8 cellular contexts compared by ENCODE assay signal in the genomic region with DNA sequence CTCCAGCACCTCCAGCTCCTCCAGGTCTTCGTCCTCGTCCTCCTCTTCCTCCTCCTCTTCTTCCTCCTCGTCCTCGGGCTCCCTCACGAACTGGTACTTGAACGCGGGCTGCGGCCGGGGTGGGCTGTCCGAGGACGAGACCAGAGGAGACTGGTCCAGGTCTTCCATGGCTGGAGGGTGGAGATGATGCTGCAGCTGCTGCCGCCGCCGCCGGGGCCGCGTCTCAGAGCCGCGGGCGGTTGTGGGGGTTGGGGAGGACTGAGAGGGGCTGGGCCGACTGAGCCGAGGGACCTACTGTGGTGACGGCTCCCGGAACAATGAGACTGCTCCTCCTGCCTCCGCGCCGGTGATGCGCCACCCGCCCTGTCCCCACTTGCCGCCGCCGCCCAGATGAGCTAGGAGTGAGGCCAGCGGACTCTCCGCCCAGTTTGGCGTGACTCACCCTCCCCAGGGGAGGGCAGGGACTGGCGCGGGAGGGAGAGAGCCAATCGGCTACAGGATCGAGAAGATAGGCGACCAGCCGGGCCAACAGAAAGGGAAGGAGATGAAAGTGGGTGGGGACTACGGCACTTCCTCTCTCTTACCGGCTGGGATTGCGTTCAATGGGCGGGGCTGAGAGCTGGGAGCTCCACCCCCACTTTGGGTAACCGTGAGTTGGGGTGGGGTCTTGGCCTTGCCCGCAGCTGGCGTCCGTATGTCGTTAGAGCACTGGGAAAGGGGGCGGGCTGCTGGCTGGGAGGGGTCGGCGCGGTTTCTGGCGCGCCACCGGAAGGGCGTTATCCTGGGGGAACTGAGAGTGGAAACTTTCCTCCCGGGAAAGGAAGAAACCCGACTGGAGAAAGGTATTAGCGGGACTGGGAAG. TPM values are rescaled to one million over a fixed set of nuclear protein-coding genes. Genes with fewer than 3 reads are reported as not detected.
A peak's percentile ranks its signal among the peaks of the same experiment; 100 is the strongest.
DNase-seq lines count a peak whose midpoint lies in the region; ATAC-seq and TF ChIP-seq lines count a peak whose summit lies in the region.

A gene with protein sequence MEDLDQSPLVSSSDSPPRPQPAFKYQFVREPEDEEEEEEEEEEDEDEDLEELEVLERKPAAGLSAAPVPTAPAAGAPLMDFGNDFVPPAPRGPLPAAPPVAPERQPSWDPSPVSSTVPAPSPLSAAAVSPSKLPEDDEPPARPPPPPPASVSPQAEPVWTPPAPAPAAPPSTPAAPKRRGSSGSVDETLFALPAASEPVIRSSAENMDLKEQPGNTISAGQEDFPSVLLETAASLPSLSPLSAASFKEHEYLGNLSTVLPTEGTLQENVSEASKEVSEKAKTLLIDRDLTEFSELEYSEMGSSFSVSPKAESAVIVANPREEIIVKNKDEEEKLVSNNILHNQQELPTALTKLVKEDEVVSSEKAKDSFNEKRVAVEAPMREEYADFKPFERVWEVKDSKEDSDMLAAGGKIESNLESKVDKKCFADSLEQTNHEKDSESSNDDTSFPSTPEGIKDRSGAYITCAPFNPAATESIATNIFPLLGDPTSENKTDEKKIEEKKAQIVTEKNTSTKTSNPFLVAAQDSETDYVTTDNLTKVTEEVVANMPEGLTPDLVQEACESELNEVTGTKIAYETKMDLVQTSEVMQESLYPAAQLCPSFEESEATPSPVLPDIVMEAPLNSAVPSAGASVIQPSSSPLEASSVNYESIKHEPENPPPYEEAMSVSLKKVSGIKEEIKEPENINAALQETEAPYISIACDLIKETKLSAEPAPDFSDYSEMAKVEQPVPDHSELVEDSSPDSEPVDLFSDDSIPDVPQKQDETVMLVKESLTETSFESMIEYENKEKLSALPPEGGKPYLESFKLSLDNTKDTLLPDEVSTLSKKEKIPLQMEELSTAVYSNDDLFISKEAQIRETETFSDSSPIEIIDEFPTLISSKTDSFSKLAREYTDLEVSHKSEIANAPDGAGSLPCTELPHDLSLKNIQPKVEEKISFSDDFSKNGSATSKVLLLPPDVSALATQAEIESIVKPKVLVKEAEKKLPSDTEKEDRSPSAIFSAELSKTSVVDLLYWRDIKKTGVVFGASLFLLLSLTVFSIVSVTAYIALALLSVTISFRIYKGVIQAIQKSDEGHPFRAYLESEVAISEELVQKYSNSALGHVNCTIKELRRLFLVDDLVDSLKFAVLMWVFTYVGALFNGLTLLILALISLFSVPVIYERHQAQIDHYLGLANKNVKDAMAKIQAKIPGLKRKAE (minus strand): TSS at position 319 of the 862 bp plus-strand sequence. CDS start 151 bp downstream, at position 168.

- POLR2A ChIA-PET in activated B cell treated with CpG ODN at 0.5 μM for 24 hours (lab: Charles Lee), result interaction anchor here (0.6 to 4.1 kb wide), 31 partner anchors 9 to 1283 kb away, joined by 3 to 45 read pairs (median 4); partner anchors contain the start of genes CCDC88A, CFAP36, CHAC2 and CLHC1

- peaks cover 12% of the 10 kb centered on the region for H3K36me3 Mint-ChIP-seq in activated B cell treated with CpG ODN at 0.5 μM for 24 hours (ENCODE audit: low read depth)
- no peaks in the 10 kb centered on the region for H3K36me3 Mint-ChIP-seq in immature natural killer cell

- peak; percentile 85 for ATAC-seq in HG03196 (IDR thresholded peaks at IDR 0.05; ENCODE audit: unreplicated experiment)
- ATAC-seq in activated B cell treated with CpG ODN at 0.5 μM for 24 hours (ENCODE audit: low read depth), result peak; percentile 86

- no peaks in the 10 kb centered on the region for H3K27me3 Mint-ChIP-seq in activated B cell treated with CpG ODN at 0.5 μM for 24 hours
- H3K27me3 Mint-ChIP-seq in immature natural killer cell (ENCODE audit: low read depth in 3 of 3), result peaks cover 6 to 13% (median 11%) of the 10 kb centered on the region in 3 donors

- H3K27ac ChIP-seq in caudate nucleus (ENCODE audit: low read depth, low read length), result peak within 1 kb of the TSS; percentile 98

- intact Hi-C loops in activated B cell treated with CpG ODN at 0.5 μM for 24 hours (cut with micrococcal nuclease), result loop anchor here (1.0 to 10.0 kb wide), 14 partner anchors 17 to 957 kb away; partner anchors contain the start of genes ACYP2, CCDC88A, CFAP36 and CLHC1

- DNase-seq in AG08396 (ENCODE audit: low spot score) (peak; percentile 95), NCI-H345 (lab: John Stamatoyannopoulos, UW) (peak; percentile 99), activated B cell treated with CpG ODN at 0.5 μM for 24 hours (peak; percentile 98), caudate nucleus (lab: John Stamatoyannopoulos, UW) (peak; percentile 82 to 100 (median 99)), immature natural killer cell (peak; percentile 97 to 98 (median 98)), smooth muscle cell of the brain vasculature (ENCODE audit: low read depth, low spot score) (peak; percentile 99)

- H3K4me3 Mint-ChIP-seq in activated B cell treated with CpG ODN at 0.5 μM for 24 hours (peak within 1 kb of the TSS; percentile 96), immature natural killer cell (peak within 1 kb of the TSS; percentile 96 to 100 (median 100))

- in situ Hi-C loops in GM18951 (cut with MboI; ENCODE audit: low sequenced_read_pairs, unreplicated experiment), result loop anchor here (10.0 kb wide), 1 partner anchor 114 kb away; no protein-coding TSS in a partner anchor

- H3K9me3 Mint-ChIP-seq in activated B cell treated with CpG ODN at 0.5 μM for 24 hours (no peaks in the 10 kb centered on the region), immature natural killer cell (no peaks in the 10 kb centered on the region)

- H3K4me1 Mint-ChIP-seq in activated B cell treated with CpG ODN at 0.5 μM for 24 hours (peaks cover 70% of the 10 kb centered on the region), immature natural killer cell (peaks cover 72 to 83% of the 10 kb centered on the region in 2 donors)

- TF ChIP-seq POLR2A in GM18951 (IDR thresholded peaks at IDR 0.05; ENCODE audit: extremely low read depth, insufficient read depth, insufficient read length), result peak; percentile 95

- TF ChIP-seq CTCF in activated B cell treated with CpG ODN at 0.5 μM for 24 hours (IDR thresholded peaks at IDR 0.05), result no peak

- CTCF ChIA-PET in activated B cell treated with CpG ODN at 0.5 μM for 24 hours (lab: Charles Lee), result interaction anchor here (0.8 to 2.9 kb wide), 8 partner anchors 10 to 174 kb away, joined by 3 to 20 read pairs (median 6); no protein-coding TSS in a partner anchor

- H3K27ac Mint-ChIP-seq in activated B cell treated with CpG ODN at 0.5 μM for 24 hours, result peak within 1 kb of the TSS; percentile 99
- H3K27ac Mint-ChIP-seq in immature natural killer cell, result peak within 1 kb of the TSS; percentile 95 to 100 (median 99)

RNA-seq across cellular contexts. Expression of the gene that starts here (rescaled TPM):
- total RNA-seq in activated B cell treated with CpG ODN at 0.5 μM for 24 hours, result 60.5 and 60.6 TPM in 2 replicates
- 100 to 1,000 TPM in 2 of 3 donors, 10 to 100 TPM in 1; 75.8 to 173 (median 152) TPM for polyA plus RNA-seq in immature natural killer cell

Comparison
In these comparisons a context has a peak if more than half of its experiments do, and no peak if none do; other contexts are left out.
1. Peak in every context shown above with its lines: DNase-seq, ATAC-seq and H3K27ac ChIP-seq.